ENCODE assay signal across 29 cellular contexts in the genomic region with DNA sequence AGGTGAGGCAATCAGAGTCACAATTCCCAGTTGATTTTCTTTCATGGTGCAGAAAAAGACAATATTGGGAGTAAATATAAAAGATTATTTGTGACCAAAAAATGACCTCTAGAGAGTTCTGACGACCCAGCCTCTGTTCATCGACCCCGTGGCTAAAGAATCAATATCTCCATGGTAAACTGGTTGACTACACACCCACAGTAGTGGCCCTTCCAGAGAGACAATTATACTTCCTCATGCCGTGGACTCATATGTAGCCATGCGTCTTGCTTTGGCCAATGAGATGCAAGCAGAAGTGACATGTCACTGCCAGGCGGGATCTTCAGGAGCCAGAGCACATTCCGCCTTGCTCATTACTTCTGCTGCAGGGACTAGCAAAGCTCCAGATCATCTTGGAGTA.
"Had no signal": no experiment of that assay in that cellular context is flagged by ENCODE, and none has a peak within 500 bp of the region (broad histone marks: within the 10 kb centered on the region; RNA-seq: fewer than 3 reads in every experiment).

No MANE protein-coding gene starts in this region.

- H3K36me3 ChIP-seq: colonic mucosa, gastrocnemius medialis, heart left ventricle, left lung, ovary, spleen, tibial artery had no signal

- DNase-seq: colonic mucosa; effector CD8-positive, alpha-beta T cell; endodermal cell; foreskin fibroblast; gastrocnemius medialis; left cardiac atrium; left lung; mesenchymal stem cell; mucosa of descending colon; naive thymus-derived CD4-positive, alpha-beta T cell; occipital lobe; ovary; posterior cingulate gyrus; psoas muscle; right cardiac atrium; spleen; stimulated activated CD4-positive, alpha-beta T cell treated with anti-CD3 and anti-CD28 coated beads, Interleukin-4, amount 100 ng/mL, for 4 hours; stimulated activated naive CD8-positive, alpha-beta T cell treated with anti-CD3 and anti-CD28 coated beads, Interleukin-15, Interleukin-2, amounts not matched to agents 100 U/mL and 50 U/mL, for 24 hours; substantia nigra; testis; tibial artery had no signal

- H3K9me3 ChIP-seq: colonic mucosa, gastrocnemius medialis, heart left ventricle, left lung, mucosa of descending colon, ovary, psoas muscle, spleen, testis, tibial artery had no signal

- H3K27ac ChIP-seq: colonic mucosa, epithelial cell of prostate, gastrocnemius medialis, heart left ventricle, hepatocyte, left lung, ovary, psoas muscle, skin epidermis, spleen, testis, tibial artery had no signal

- H3K4me1 ChIP-seq: colonic mucosa, left lung, spleen, testis, tibial artery had no signal

- H2AFZ ChIP-seq: hepatocyte had no signal

- H3K79me2 ChIP-seq: hepatocyte had no signal

- H3K4me3 ChIP-seq: colonic mucosa, gastrocnemius medialis, heart left ventricle, hepatocyte, left lung, mucosa of descending colon, ovary, psoas muscle, skin epidermis, spleen, testis, tibial artery had no signal

- H3K27me3 ChIP-seq: colonic mucosa, gastrocnemius medialis, hepatocyte, left lung, ovary, spleen, testis, tibial artery had no signal

- FAIRE-seq: islet of Langerhans, urothelium cell line had no signal

- ATAC-seq: esophagus mucosa; gastrocnemius medialis; left lung; mucosa of descending colon; naive thymus-derived CD4-positive, alpha-beta T cell; stimulated activated memory B cell treated with anti-CD40 and anti-IgM and Interleukin-4, amounts not matched to agents 10 μg/mL and 1 μg/mL and 100 μg/mL, for 72 hours; stimulated activated naive CD8-positive, alpha-beta T cell treated with anti-CD3 and anti-CD28 coated beads, Interleukin-15, Interleukin-2, amounts not matched to agents 100 U/mL and 50 U/mL, for 24 hours had no signal
